1 cellular context compared by ENCODE assay signal in the genomic region with DNA sequence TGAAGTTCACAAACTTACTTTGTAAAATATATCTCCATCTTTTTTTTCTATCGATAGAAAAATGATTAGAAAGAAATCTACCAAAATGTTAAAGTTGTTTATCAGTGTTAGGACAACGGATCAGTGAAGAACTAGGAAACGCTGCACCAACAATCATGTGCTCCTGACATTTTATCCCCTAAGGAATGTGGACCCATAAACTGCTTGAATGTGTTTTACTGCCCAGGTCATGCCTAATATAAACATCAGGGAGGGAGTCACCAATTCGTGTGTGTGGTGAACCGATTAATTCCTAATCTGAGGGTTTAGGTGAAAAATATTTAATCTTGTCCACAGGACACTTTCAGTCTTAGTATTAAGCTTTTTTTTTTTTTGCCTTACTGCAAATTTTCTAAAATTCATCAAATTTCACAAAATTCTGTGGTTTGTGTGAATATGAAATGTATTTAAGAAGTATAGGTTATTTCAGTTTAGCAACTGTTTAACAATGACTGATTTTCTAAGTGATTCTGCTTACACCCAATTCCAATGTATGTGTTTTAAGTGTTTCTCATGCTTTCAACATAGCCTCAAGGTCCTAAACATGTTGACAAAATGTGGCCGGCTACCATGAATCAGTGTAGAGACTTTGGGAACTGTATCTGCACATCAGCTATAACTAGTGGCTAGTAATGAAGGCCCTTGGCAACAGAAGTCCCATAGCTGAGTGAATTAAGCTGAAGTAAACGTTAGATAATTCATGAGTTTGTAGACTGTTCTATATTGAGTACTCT.
TF ChIP-seq lines count a peak whose summit lies in the region.

No MANE protein-coding gene starts in this region.

TF ChIP-seq in HEK293, 187 proteins besides CTCF, POLR2A, EP300 and RAD21 (continued from another document):
- TF ChIP-seq, protein P1, sequence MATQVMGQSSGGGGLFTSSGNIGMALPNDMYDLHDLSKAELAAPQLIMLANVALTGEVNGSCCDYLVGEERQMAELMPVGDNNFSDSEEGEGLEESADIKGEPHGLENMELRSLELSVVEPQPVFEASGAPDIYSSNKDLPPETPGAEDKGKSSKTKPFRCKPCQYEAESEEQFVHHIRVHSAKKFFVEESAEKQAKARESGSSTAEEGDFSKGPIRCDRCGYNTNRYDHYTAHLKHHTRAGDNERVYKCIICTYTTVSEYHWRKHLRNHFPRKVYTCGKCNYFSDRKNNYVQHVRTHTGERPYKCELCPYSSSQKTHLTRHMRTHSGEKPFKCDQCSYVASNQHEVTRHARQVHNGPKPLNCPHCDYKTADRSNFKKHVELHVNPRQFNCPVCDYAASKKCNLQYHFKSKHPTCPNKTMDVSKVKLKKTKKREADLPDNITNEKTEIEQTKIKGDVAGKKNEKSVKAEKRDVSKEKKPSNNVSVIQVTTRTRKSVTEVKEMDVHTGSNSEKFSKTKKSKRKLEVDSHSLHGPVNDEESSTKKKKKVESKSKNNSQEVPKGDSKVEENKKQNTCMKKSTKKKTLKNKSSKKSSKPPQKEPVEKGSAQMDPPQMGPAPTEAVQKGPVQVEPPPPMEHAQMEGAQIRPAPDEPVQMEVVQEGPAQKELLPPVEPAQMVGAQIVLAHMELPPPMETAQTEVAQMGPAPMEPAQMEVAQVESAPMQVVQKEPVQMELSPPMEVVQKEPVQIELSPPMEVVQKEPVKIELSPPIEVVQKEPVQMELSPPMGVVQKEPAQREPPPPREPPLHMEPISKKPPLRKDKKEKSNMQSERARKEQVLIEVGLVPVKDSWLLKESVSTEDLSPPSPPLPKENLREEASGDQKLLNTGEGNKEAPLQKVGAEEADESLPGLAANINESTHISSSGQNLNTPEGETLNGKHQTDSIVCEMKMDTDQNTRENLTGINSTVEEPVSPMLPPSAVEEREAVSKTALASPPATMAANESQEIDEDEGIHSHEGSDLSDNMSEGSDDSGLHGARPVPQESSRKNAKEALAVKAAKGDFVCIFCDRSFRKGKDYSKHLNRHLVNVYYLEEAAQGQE (tag by site-specific recombination; IDR thresholded peaks at IDR 0.05) = no peak
